15 cellular contexts compared by ENCODE assay signal in the genomic region with DNA sequence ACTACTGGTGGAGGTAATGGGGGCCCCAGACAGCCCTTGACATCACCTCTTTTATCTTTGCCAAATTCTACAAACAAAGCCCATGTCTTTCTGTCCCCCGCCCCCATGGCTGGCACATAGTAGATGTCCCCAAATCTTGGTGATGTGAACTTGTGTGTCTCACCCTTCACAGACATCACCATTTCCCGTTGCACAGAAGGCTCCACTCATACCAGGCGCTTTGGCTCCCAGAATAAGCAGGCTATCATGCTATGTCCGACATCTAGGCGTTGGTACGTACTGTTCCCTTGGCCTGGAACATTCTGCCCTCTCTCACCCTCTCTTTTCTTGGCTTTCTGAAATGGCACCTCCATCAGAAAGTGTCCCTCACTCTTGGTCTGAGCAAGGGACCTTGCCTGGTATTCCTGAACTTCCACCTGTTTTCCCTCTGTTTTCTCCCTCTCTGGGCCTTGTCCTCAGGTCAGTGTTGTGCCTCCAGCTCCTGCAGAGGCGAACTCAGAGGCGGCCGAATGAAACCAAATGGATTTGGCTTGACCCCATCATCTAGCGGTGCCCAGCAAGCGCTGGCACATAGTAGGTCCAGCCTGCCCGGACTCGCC. TPM values are rescaled to one million over a fixed set of nuclear protein-coding genes. Genes with fewer than 3 reads are reported as not detected.
DNase-seq lines count a peak whose midpoint lies in the region; ATAC-seq, FAIRE-seq and TF ChIP-seq lines count a peak whose summit lies in the region.
"Had no signal": no experiment of that assay in that cellular context is flagged by ENCODE, and none has a peak within 500 bp of the region (broad histone marks: within the 10 kb centered on the region; RNA-seq: fewer than 3 reads in every experiment).

No MANE protein-coding gene starts in this region.

- H3K4me3 ChIP-seq in ACC112 (ENCODE audit: low read depth, low read length) (no peak overlapping the region), K562 (no peak overlapping the region), right cardiac atrium (ENCODE audit: low read length) (no peak overlapping the region), psoas muscle (peak overlapping the region; percentile 53)
- H3K4me3 ChIP-seq: colonic mucosa had no signal

- H3K36me3 Mint-ChIP-seq in activated CD4-positive, alpha-beta T cell treated with anti-CD3 and anti-CD28 coated beads for 36 hours (ENCODE audit: low read depth) = no peaks in the 10 kb centered on the region

- no peak overlapping the region for H3K4me2 ChIP-seq in K562 (ENCODE audit: insufficient read depth, low read length)

- H3K9me1 ChIP-seq in K562 (ENCODE audit: control insufficient read depth, insufficient read depth, low read length) = no peaks in the 10 kb centered on the region

- no peaks in the 10 kb centered on the region for H3K36me3 ChIP-seq in ACC112 (ENCODE audit: insufficient read depth, low read length)
- no peaks in the 10 kb centered on the region for H3K36me3 ChIP-seq in K562 (ENCODE audit: control insufficient read depth, insufficient read depth, low read length)
- H3K36me3 ChIP-seq in psoas muscle (ENCODE audit: insufficient read depth in 1 of 2, low read depth in 1 of 2) = no peaks in the 10 kb centered on the region
- H3K36me3 ChIP-seq: colonic mucosa had no signal

- H3K9me3 ChIP-seq in K562 (replicated peaks; ENCODE audit: control insufficient read depth, insufficient read depth, low read depth, low read length) = no peaks in the 10 kb centered on the region
- H3K9me3 ChIP-seq in right cardiac atrium (ENCODE audit: control insufficient read depth, low read length) = no peaks in the 10 kb centered on the region
- no peaks in the 10 kb centered on the region for H3K9me3 ChIP-seq in psoas muscle
- H3K9me3 ChIP-seq: colonic mucosa had no signal

- H3K27me3 Mint-ChIP-seq in activated CD4-positive, alpha-beta T cell treated with anti-CD3 and anti-CD28 coated beads for 36 hours = no peaks in the 10 kb centered on the region

- no peaks in the 10 kb centered on the region for H3K27me3 ChIP-seq in ACC112 (ENCODE audit: insufficient read depth, low read length)
- peaks cover 26 to 67% of the 10 kb centered on the region in 2 experiments for H3K27me3 ChIP-seq in K562 (ENCODE audit: control insufficient read depth in 2 of 2, insufficient read depth in 2 of 2, low read length in 2 of 2)
- no peaks in the 10 kb centered on the region for H3K27me3 ChIP-seq in right cardiac atrium (ENCODE audit: control insufficient read depth, insufficient read depth)
- no peaks in the 10 kb centered on the region for H3K27me3 ChIP-seq in psoas muscle (ENCODE audit: insufficient read depth in 3 of 3, low read length in 2 of 3)
- H3K27me3 ChIP-seq: colonic mucosa had no signal

- DNase-seq in K562 (ENCODE audit: extremely low read depth in 1 of 4, low spot score in 3 of 4) = no peak
- peak in 2 of 3 donors; percentile 72 to 84 for DNase-seq in right cardiac atrium
- DNase-seq in psoas muscle = peak in 1 of 2 donors; percentile 51
- no peak for DNase-seq in hepatic stellate cell (ENCODE audit: low spot score)
- no peak for DNase-seq in activated CD4-positive, alpha-beta T cell treated with anti-CD3 and anti-CD28 coated beads for 36 hours
- DNase-seq: activated CD4-positive, CD25-positive, alpha-beta regulatory T cell treated with anti-CD3 and anti-CD28 coated beads, Interleukin-2, amount 50 U/mL, for 72 hours; activated naive CD8-positive, alpha-beta T cell treated with anti-CD3 and anti-CD28 coated beads, Interleukin-2, amount 50 U/mL, for 24 hours; activated T-cell treated with anti-CD3 and anti-CD28 coated beads for 4 hours; stimulated activated CD4-positive, alpha-beta T cell treated with anti-CD3 and anti-CD28 coated beads, Interleukin-2, amount 100 ng/mL, for 24 hours had no signal

- intact Hi-C loops in K562 (cut with micrococcal nuclease) (no loop called here), right cardiac atrium (cut with DNase I) (no loop called here), psoas muscle (cut with DNase I) (no loop called here)
- intact Hi-C loops in activated CD4-positive, alpha-beta T cell treated with anti-CD3 and anti-CD28 coated beads for 36 hours (cut with DNase I, micrococcal nuclease) = no loop called here

- ATAC-seq in K562 = no peak
- peak; percentile 68 to 74 for ATAC-seq in right cardiac atrium
- ATAC-seq in psoas muscle = peak; percentile 59 to 91 (median 82)
- ATAC-seq in GM21528 (IDR thresholded peaks at IDR 0.05; ENCODE audit: low FRiP score, unreplicated experiment) = no peak
- no peak for ATAC-seq in GM18517 (IDR thresholded peaks at IDR 0.05; ENCODE audit: unreplicated experiment)
- ATAC-seq in activated CD4-positive, alpha-beta T cell treated with anti-CD3 and anti-CD28 coated beads for 36 hours = no peak
- ATAC-seq: activated naive CD8-positive, alpha-beta T cell treated with anti-CD3 and anti-CD28 coated beads, Interleukin-2, amount 50 U/mL, for 24 hours had no signal

- CTCF ChIA-PET in K562 (lab: Yijun Ruan, JAX; ENCODE audit: low intra/inter-chr PET ratio) = no interaction called here
- CTCF ChIA-PET in activated CD4-positive, alpha-beta T cell treated with anti-CD3 and anti-CD28 coated beads for 36 hours (lab: Charles Lee) = no interaction called here

- no peak for TF ChIP-seq RAD21 in K562 (CRISPR knock-in tag; conservative IDR thresholded peaks at IDR 0.05 in 1 of 2, IDR thresholded peaks at IDR 0.05 in 1 of 2)

- H3K79me2 ChIP-seq in ACC112 (ENCODE audit: control insufficient read depth, insufficient read depth, low read length, unreplicated experiment) (no peaks in the 10 kb centered on the region), K562 (ENCODE audit: control insufficient read depth, insufficient read depth, low read length) (no peaks in the 10 kb centered on the region)

- no TSS peak for BruUV-seq in K562 (replicated peaks; lab: Mats Ljungman, UMichigan)

- FAIRE-seq in K562 (lab: Jason Lieb, UNC) = no peak

- no peak overlapping the region for H2AFZ ChIP-seq in ACC112 (ENCODE audit: low read length, unreplicated experiment)
- H2AFZ ChIP-seq in K562 (ENCODE audit: low read depth, low read length) = no peak overlapping the region

- POLR2A ChIA-PET in K562 (lab: Yijun Ruan, JAX) = no interaction called here
- POLR2A ChIA-PET in activated CD4-positive, alpha-beta T cell treated with anti-CD3 and anti-CD28 coated beads for 36 hours (lab: Charles Lee) = interaction anchor here (0.7 kb wide), 1 partner anchor 1236 kb away, joined by 5 read pairs; no protein-coding TSS in a partner anchor

- no peak overlapping the region for H3K4me3 Mint-ChIP-seq in activated CD4-positive, alpha-beta T cell treated with anti-CD3 and anti-CD28 coated beads for 36 hours
- H3K4me3 Mint-ChIP-seq: activated naive CD8-positive, alpha-beta T cell treated with anti-CD3 and anti-CD28 coated beads, Interleukin-2, amount 50 U/mL, for 24 hours; IgD-negative memory B cell; T-helper 1 cell treated with Interleukin-12 subunit alpha and Interleukin-12 subunit beta and Interleukin-4 antibody, amounts not matched to agents 30 μg/mL and 1 μg/mL, for 36 hours had no signal

- no peaks in the 10 kb centered on the region for H3K4me1 Mint-ChIP-seq in activated CD4-positive, alpha-beta T cell treated with anti-CD3 and anti-CD28 coated beads for 36 hours
- H3K4me1 Mint-ChIP-seq: activated naive CD8-positive, alpha-beta T cell treated with anti-CD3 and anti-CD28 coated beads, Interleukin-2, amount 50 U/mL, for 24 hours; IgD-negative memory B cell had no signal

- no peak for TF ChIP-seq POLR2A in K562 (conservative IDR thresholded peaks at IDR 0.05)

- peak overlapping the region in 1 of 2 experiments; percentile 58; a peak in 2 of 4 replicates for H3K9ac ChIP-seq in K562 (ENCODE audit: insufficient read depth in 1 of 2, low read depth in 2 of 2, low read length in 2 of 2)

- peaks cover 30% of the 10 kb centered on the region for H3K4me1 ChIP-seq in ACC112 (ENCODE audit: control insufficient read depth, insufficient read depth, low read length, unreplicated experiment)
- peaks cover 0 to 17% of the 10 kb centered on the region in 2 experiments; a peak in 2 of 5 replicates for H3K4me1 ChIP-seq in K562 (replicated peaks in 1 of 2; ENCODE audit: control insufficient read depth in 2 of 2, insufficient read depth in 2 of 2, low read length in 2 of 2)
- peaks cover 15% of the 10 kb centered on the region for H3K4me1 ChIP-seq in right cardiac atrium (ENCODE audit: control insufficient read depth, insufficient read depth, low read length)
- peaks cover 24% of the 10 kb centered on the region for H3K4me1 ChIP-seq in psoas muscle

- no peaks in the 10 kb centered on the region for H3K9me3 Mint-ChIP-seq in activated CD4-positive, alpha-beta T cell treated with anti-CD3 and anti-CD28 coated beads for 36 hours (ENCODE audit: low read depth)
- H3K9me3 Mint-ChIP-seq: activated naive CD8-positive, alpha-beta T cell treated with anti-CD3 and anti-CD28 coated beads, Interleukin-2, amount 50 U/mL, for 24 hours; T-helper 1 cell treated with Interleukin-12 subunit alpha and Interleukin-12 subunit beta and Interleukin-4 antibody, amounts not matched to agents 30 μg/mL and 1 μg/mL, for 36 hours had no signal

- H4K20me1 ChIP-seq in K562 (replicated peaks; ENCODE audit: control insufficient read depth, insufficient read depth, low read length) = peaks cover 8% of the 10 kb centered on the region; the same call in 1 of the 2 replicates

- no peak for TF ChIP-seq EP300 in K562 (IDR thresholded peaks at IDR 0.05; ENCODE audit: low read length)

- H3K27ac ChIP-seq in ACC112 (ENCODE audit: low read depth, low read length) (peak overlapping the region; percentile 16; the same call in 1 of the 2 replicates), K562 (ENCODE audit: extremely low read depth, low read depth, low read length) (no peak overlapping the region), right cardiac atrium (ENCODE audit: low read length) (peak overlapping the region; percentile 95), psoas muscle (peak overlapping the region; percentile 65)
- H3K27ac ChIP-seq: colonic mucosa had no signal

- in situ Hi-C loops in K562 (cut with MboI) = no loop called here

- no peak overlapping the region for H3K27ac Mint-ChIP-seq in activated CD4-positive, alpha-beta T cell treated with anti-CD3 and anti-CD28 coated beads for 36 hours
- H3K27ac Mint-ChIP-seq: activated naive CD8-positive, alpha-beta T cell treated with anti-CD3 and anti-CD28 coated beads, Interleukin-2, amount 50 U/mL, for 24 hours; IgD-negative memory B cell; T-helper 1 cell treated with Interleukin-12 subunit alpha and Interleukin-12 subunit beta and Interleukin-4 antibody, amounts not matched to agents 30 μg/mL and 1 μg/mL, for 36 hours had no signal

- 9% methylated on average over 11 of the region's 13 CpGs for WGBS in K562 (ENCODE audit: insufficient coverage, low coverage, missing lambda C conversion rate)
- 38% methylated on average over 13 of the region's 13 CpGs for WGBS in right cardiac atrium
- 20 to 40% (median 23%) methylated on average over 13 of the region's 13 CpGs for WGBS in psoas muscle, 3 donors

- TF ChIP-seq CTCF in K562 (IDR thresholded peaks at IDR 0.05 in 2 of 3, conservative IDR thresholded peaks at IDR 0.05 in 1 of 3; ENCODE audit: insufficient read depth in 2 of 3, low read depth in 1 of 3, low read length in 3 of 3) = no peak
- no peak for TF ChIP-seq CTCF in psoas muscle (IDR thresholded peaks at IDR 0.05)

RNA-seq across cellular contexts. Expression of a gene that starts 1.0 kb away (rescaled TPM):
- not detected in 2 replicates for total RNA-seq in K562 (2011; cell fraction: chromatin; rRNA removed; ENCODE audit: low replicate concordance)
- total RNA-seq in K562 (2011; cell fraction: nucleolus; rRNA removed) = not detected in 2 replicates
- not detected in 2 replicates for total RNA-seq in K562 (2011; cell fraction: nucleoplasm; rRNA removed)
- total RNA-seq in K562 (2014; rRNA removed) = not detected in 2 replicates
- not detected in 2 replicates for total RNA-seq in K562 (2014; rRNA removed; fragmentation: Illumina TruSeq; extraction: Trizol)
- not detected in 2 replicates for total RNA-seq in K562 (2015; rRNA removed; fragmentation: Illumina TruSeq; extraction: Trizol)
- total RNA-seq in K562 (2021) = not detected in 2 replicates
- not detected in 2 replicates for polyA plus RNA-seq in K562 (2011; rRNA removed)
- not detected in 2 replicates for polyA plus RNA-seq in K562 (2011; cell fraction: cytosol; rRNA removed)
- not detected in 2 replicates for polyA plus RNA-seq in K562 (2011; cell fraction: nucleus; rRNA removed)
- polyA plus RNA-seq in K562 (2012) = 0.07 TPM in 1 of 2 replicates, not detected in the other
- not detected in 2 replicates for polyA plus RNA-seq in K562 (2014; fragmentation: Illumina TruSeq; extraction: Trizol)
- not detected for polyA plus RNA-seq in K562 (2014; fragmentation: Nextera tagmentation; extraction: Ambion mirVana)
- not detected in 2 replicates for polyA plus RNA-seq in K562 (2014; rRNA removed)
- polyA minus RNA-seq in K562 (2011; rRNA and poly(A)+ RNA removed) = not detected in 2 replicates
- polyA minus RNA-seq in K562 (2011; cell fraction: cytosol; rRNA and poly(A)+ RNA removed) = 2.9 and 3.7 TPM in 2 replicates
- polyA minus RNA-seq in K562 (2011; cell fraction: nucleus; rRNA and poly(A)+ RNA removed) = 0.56 and 0.81 TPM in 2 replicates
- total RNA-seq in right cardiac atrium = 100 to 1,000 TPM in 1 of 4 donors, 10 to 100 TPM in 3; 85.2 to 292 (median 98.2) TPM
- 102 TPM for polyA plus RNA-seq in right cardiac atrium
- 10 to 100 TPM in 2 of 4 donors, 1 to 10 TPM in 2; 4.2 to 20.9 (median 9.9) TPM for total RNA-seq in psoas muscle
- 10 to 100 TPM in 1 of 3 donors, 1 to 10 TPM in 2; 3.3 to 14.8 (median 5.1) TPM for polyA plus RNA-seq in psoas muscle
- not detected for total RNA-seq in activated CD4-positive, alpha-beta T cell treated with anti-CD3 and anti-CD28 coated beads for 36 hours
- polyA plus RNA-seq: IgD-negative memory B cell had no signal

RNA-seq across cellular contexts. Expression of a gene that starts 31.5 kb away (rescaled TPM):
- 0.42 TPM in 1 of 2 replicates, not detected in the other for total RNA-seq in K562 (2011; cell fraction: chromatin; rRNA removed; ENCODE audit: low replicate concordance)
- total RNA-seq in K562 (2011; cell fraction: nucleolus; rRNA removed) = 0.79 and 1.0 TPM in 2 replicates
- 0.66 TPM in 1 of 2 replicates, not detected in the other for total RNA-seq in K562 (2011; cell fraction: nucleoplasm; rRNA removed)
- total RNA-seq in K562 (2014; rRNA removed) (0.16 and 0.23 TPM in 2 replicates), K562 (2014; rRNA removed; fragmentation: Illumina TruSeq; extraction: Trizol) (0.10 TPM in 1 of 2 replicates, not detected in the other), K562 (2015; rRNA removed; fragmentation: Illumina TruSeq; extraction: Trizol) (not detected in 2 replicates), K562 (2021) (0.11 and 0.38 TPM in 2 replicates), right cardiac atrium (1 to 10 TPM in 3 of 4 donors, under 1 TPM in 1; 0.65 to 1.3 (median 1.1) TPM), psoas muscle (under 1 TPM; 0.11 to 0.79 (median 0.32) TPM)
- polyA plus RNA-seq in K562 (2011; rRNA removed) (0.03 TPM in 1 of 2 replicates, not detected in the other), K562 (2014; fragmentation: Illumina TruSeq; extraction: Trizol) (0.07 TPM in 1 of 2 replicates, not detected in the other), K562 (2014; fragmentation: Nextera tagmentation; extraction: Ambion mirVana) (not detected), K562 (2014; rRNA removed) (0.30 TPM in 1 of 2 replicates, not detected in the other), right cardiac atrium (0.70 TPM), psoas muscle (under 1 TPM in 2 of 3 donors, not detected in 1; 0.08 to 0.23 TPM)
- 0.01 and 0.10 TPM in 2 replicates for polyA plus RNA-seq in K562 (2011; cell fraction: cytosol; rRNA removed)
- not detected in 2 replicates for polyA plus RNA-seq in K562 (2011; cell fraction: nucleus; rRNA removed)
- polyA plus RNA-seq in K562 (2012) = 0.21 and 0.79 TPM in 2 replicates
- 0.07 TPM in 1 of 2 replicates, not detected in the other for polyA minus RNA-seq in K562 (2011; rRNA and poly(A)+ RNA removed)
- 0.64 TPM in 1 of 2 replicates, not detected in the other for polyA minus RNA-seq in K562 (2011; cell fraction: cytosol; rRNA and poly(A)+ RNA removed)
- 0.33 and 0.67 TPM in 2 replicates for polyA minus RNA-seq in K562 (2011; cell fraction: nucleus; rRNA and poly(A)+ RNA removed)
- 1 to 10 TPM; 1.1 to 1.4 TPM for total RNA-seq in activated CD4-positive, alpha-beta T cell treated with anti-CD3 and anti-CD28 coated beads for 36 hours
- polyA plus RNA-seq: IgD-negative memory B cell had no signal

Comparison
In these comparisons a context has a peak if more than half of its experiments do, and no peak if none do; other contexts are left out.
1. ATAC-seq: peak in right cardiac atrium (2 of 2) and psoas muscle (4 of 4); none in K562 (single experiment), GM21528 (single experiment), GM18517 (single experiment) and activated CD4-positive, alpha-beta T cell treated with anti-CD3 and anti-CD28 coated beads for 36 hours (single experiment).
2. DNase-seq: peak in right cardiac atrium (2 of 3); none in K562 (0 of 4), hepatic stellate cell (single experiment) and activated CD4-positive, alpha-beta T cell treated with anti-CD3 and anti-CD28 coated beads for 36 hours (single experiment).
3. RNA of a gene that starts 1.0 kb away (total RNA-seq): 85.2 to 292 TPM in right cardiac atrium and 4.2 to 20.9 TPM in psoas muscle; not detected in K562 and not detected in activated CD4-positive, alpha-beta T cell treated with anti-CD3 and anti-CD28 coated beads for 36 hours; every median in the first group is over 4 times any median in the second.